18 cellular contexts compared by ENCODE assay signal in the genomic region with DNA sequence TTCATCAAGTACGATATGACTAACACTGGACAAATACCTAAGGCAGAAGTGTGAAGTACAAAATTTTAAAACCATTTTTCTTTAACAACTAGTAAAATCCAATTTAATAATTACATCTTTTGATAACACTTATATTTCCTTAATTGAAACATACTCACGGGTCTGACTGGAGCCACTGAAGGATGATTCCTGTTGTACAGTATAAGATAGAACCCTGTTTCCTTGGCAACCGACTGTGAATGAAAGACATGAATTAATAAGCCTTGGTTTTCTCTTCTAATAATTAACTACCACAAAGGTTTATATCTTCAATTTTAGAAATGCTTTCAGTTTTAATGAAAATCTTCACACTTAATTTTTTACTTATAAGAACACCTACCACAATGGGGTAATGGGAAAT. TPM values are rescaled to one million over a fixed set of nuclear protein-coding genes. Genes with fewer than 3 reads are reported as not detected.
DNase-seq lines count a peak whose midpoint lies in the region; ATAC-seq lines count a peak whose summit lies in the region.
"Had no signal": no experiment of that assay in that cellular context is flagged by ENCODE, and none has a peak within 500 bp of the region (broad histone marks: within the 10 kb centered on the region; RNA-seq: fewer than 3 reads in every experiment).

No MANE protein-coding gene starts in this region.

- no peak overlapping the region for H3K27ac Mint-ChIP-seq in activated naive CD4-positive, alpha-beta T cell treated with anti-CD3 and anti-CD28 coated beads, Interleukin-2, amount 10 ng/mL, durations not matched to agents 7 days and 5 days
- H3K27ac Mint-ChIP-seq in activated naive CD8-positive, alpha-beta T cell treated with anti-CD3 and anti-CD28 coated beads for 36 hours = no peak overlapping the region
- H3K27ac Mint-ChIP-seq: activated CD8-positive, alpha-beta memory T cell treated with anti-CD3 and anti-CD28 coated beads, Interleukin-2, amount 10 ng/mL, durations not matched to agents 7 days and 5 days; activated T-helper 1 cell treated with anti-CD3 and anti-CD28 coated beads, Interleukin-12 subunit alpha, Interleukin-12 subunit beta, Interleukin-2, Interleukin-4 antibody, amounts not matched to agents 30 ng/mL and 10 ng/mL and 1 ng/mL, durations not matched to agents 14 hours and 24 hours and 36 hours; CD4-positive, CD25-positive, alpha-beta regulatory T cell; endodermal cell; natural killer cell had no signal

- peak; percentile 52 for ATAC-seq in GM18861 (IDR thresholded peaks at IDR 0.05; ENCODE audit: unreplicated experiment)
- ATAC-seq in GM21825 (IDR thresholded peaks at IDR 0.05; ENCODE audit: unreplicated experiment) = peak; percentile 45
- peak; percentile 60 for ATAC-seq in HG03196 (IDR thresholded peaks at IDR 0.05; ENCODE audit: unreplicated experiment)
- ATAC-seq: activated CD8-positive, alpha-beta memory T cell treated with anti-CD3 and anti-CD28 coated beads, Interleukin-2, amount 10 ng/mL, durations not matched to agents 7 days and 5 days; left lobe of liver; natural killer cell; right lobe of liver had no signal

- no peaks in the 10 kb centered on the region for H3K9me3 Mint-ChIP-seq in activated naive CD4-positive, alpha-beta T cell treated with anti-CD3 and anti-CD28 coated beads, Interleukin-2, amount 10 ng/mL, durations not matched to agents 7 days and 5 days
- H3K9me3 Mint-ChIP-seq in activated naive CD8-positive, alpha-beta T cell treated with anti-CD3 and anti-CD28 coated beads for 36 hours = no peaks in the 10 kb centered on the region
- H3K9me3 Mint-ChIP-seq: activated T-helper 1 cell treated with anti-CD3 and anti-CD28 coated beads, Interleukin-12 subunit alpha, Interleukin-12 subunit beta, Interleukin-2, Interleukin-4 antibody, amounts not matched to agents 30 ng/mL and 10 ng/mL and 1 ng/mL, durations not matched to agents 14 hours and 24 hours and 36 hours; CD4-positive, CD25-positive, alpha-beta regulatory T cell; endodermal cell; IgD-negative memory B cell; natural killer cell had no signal

- CTCF ChIA-PET in activated naive CD4-positive, alpha-beta T cell treated with anti-CD3 and anti-CD28 coated beads, Interleukin-2, amount 10 ng/mL, durations not matched to agents 7 days and 5 days (lab: Charles Lee) = no interaction called here

- peaks cover 8% of the 10 kb centered on the region for H3K4me1 Mint-ChIP-seq in activated naive CD4-positive, alpha-beta T cell treated with anti-CD3 and anti-CD28 coated beads, Interleukin-2, amount 10 ng/mL, durations not matched to agents 7 days and 5 days
- peaks cover 17% of the 10 kb centered on the region for H3K4me1 Mint-ChIP-seq in activated naive CD8-positive, alpha-beta T cell treated with anti-CD3 and anti-CD28 coated beads for 36 hours
- H3K4me1 Mint-ChIP-seq: endodermal cell had no signal

- no peak overlapping the region for H3K4me3 Mint-ChIP-seq in activated naive CD4-positive, alpha-beta T cell treated with anti-CD3 and anti-CD28 coated beads, Interleukin-2, amount 10 ng/mL, durations not matched to agents 7 days and 5 days
- H3K4me3 Mint-ChIP-seq in activated naive CD8-positive, alpha-beta T cell treated with anti-CD3 and anti-CD28 coated beads for 36 hours = no peak overlapping the region
- H3K4me3 Mint-ChIP-seq: activated CD8-positive, alpha-beta memory T cell treated with anti-CD3 and anti-CD28 coated beads, Interleukin-2, amount 10 ng/mL, durations not matched to agents 7 days and 5 days; activated T-helper 1 cell treated with anti-CD3 and anti-CD28 coated beads, Interleukin-12 subunit alpha, Interleukin-12 subunit beta, Interleukin-2, Interleukin-4 antibody, amounts not matched to agents 30 ng/mL and 10 ng/mL and 1 ng/mL, durations not matched to agents 14 hours and 24 hours and 36 hours; CD4-positive, CD25-positive, alpha-beta regulatory T cell; endodermal cell; IgD-negative memory B cell; natural killer cell had no signal

- no peaks in the 10 kb centered on the region for H3K27me3 Mint-ChIP-seq in activated naive CD4-positive, alpha-beta T cell treated with anti-CD3 and anti-CD28 coated beads, Interleukin-2, amount 10 ng/mL, durations not matched to agents 7 days and 5 days
- H3K27me3 Mint-ChIP-seq in activated naive CD8-positive, alpha-beta T cell treated with anti-CD3 and anti-CD28 coated beads for 36 hours = no peaks in the 10 kb centered on the region
- H3K27me3 Mint-ChIP-seq: activated CD8-positive, alpha-beta memory T cell treated with anti-CD3 and anti-CD28 coated beads, Interleukin-2, amount 10 ng/mL, durations not matched to agents 7 days and 5 days; CD4-positive, CD25-positive, alpha-beta regulatory T cell; IgD-negative memory B cell had no signal

- H3K27ac ChIP-seq in epithelial cell of prostate = peak overlapping the region; percentile 50
- H3K27ac ChIP-seq: ovary, right lobe of liver had no signal

- DNase-seq in epithelial cell of prostate (ENCODE audit: low read depth, low spot score) = no peak
- no peak for DNase-seq in activated naive CD4-positive, alpha-beta T cell treated with anti-CD3 and anti-CD28 coated beads, Interleukin-2, amount 10 ng/mL, durations not matched to agents 7 days and 5 days
- no peak for DNase-seq in activated naive CD8-positive, alpha-beta T cell treated with anti-CD3 and anti-CD28 coated beads for 36 hours
- no peak for DNase-seq in activated CD4-positive, alpha-beta T cell treated with anti-CD3 and anti-CD28 coated beads, Interleukin-2, amount 50 U/mL, for 4 hours
- no peak for DNase-seq in T1000 (lab: John Stamatoyannopoulos, UW)
- DNase-seq: activated CD8-positive, alpha-beta memory T cell treated with anti-CD3 and anti-CD28 coated beads, Interleukin-2, amount 10 ng/mL, durations not matched to agents 7 days and 5 days; CD4-positive, CD25-positive, alpha-beta regulatory T cell; endodermal cell; natural killer cell; ovary; right lobe of liver; Right ventricle myocardium superior had no signal

- peaks cover 62% of the 10 kb centered on the region for H3K36me3 Mint-ChIP-seq in activated naive CD4-positive, alpha-beta T cell treated with anti-CD3 and anti-CD28 coated beads, Interleukin-2, amount 10 ng/mL, durations not matched to agents 7 days and 5 days
- peaks cover 32% of the 10 kb centered on the region for H3K36me3 Mint-ChIP-seq in activated naive CD8-positive, alpha-beta T cell treated with anti-CD3 and anti-CD28 coated beads for 36 hours
- H3K36me3 Mint-ChIP-seq: IgD-negative memory B cell had no signal

RNA-seq across cellular contexts. Expression of gene DHX36, which starts 19.4 kb away (rescaled TPM):
- total RNA-seq in activated naive CD8-positive, alpha-beta T cell treated with anti-CD3 and anti-CD28 coated beads for 36 hours = 10 to 100 TPM; 79.1 to 82.2 TPM
